ENCODE assay signal across 1 cellular context in genomic region chr20:45038747-45039469, GRCh38.
TF ChIP-seq lines count a peak whose summit lies in the region.

No MANE protein-coding gene starts in this region.

TF ChIP-seq in GM23338, 12 proteins besides CTCF, POLR2A, EP300 and RAD21 (continued from another document):
- TF ChIP-seq ZNF331 (CRISPR knock-in tag; IDR thresholded peaks at IDR 0.05; ENCODE audit: low read depth) (no peak), ZNF462 (CRISPR knock-in tag; IDR thresholded peaks at IDR 0.05) (no peak), EZH2phosphoT487 (IDR thresholded peaks at IDR 0.05; ENCODE audit: unreplicated experiment) (no peak)
